ENCODE assay signal across 10 cellular contexts in the genomic region with DNA sequence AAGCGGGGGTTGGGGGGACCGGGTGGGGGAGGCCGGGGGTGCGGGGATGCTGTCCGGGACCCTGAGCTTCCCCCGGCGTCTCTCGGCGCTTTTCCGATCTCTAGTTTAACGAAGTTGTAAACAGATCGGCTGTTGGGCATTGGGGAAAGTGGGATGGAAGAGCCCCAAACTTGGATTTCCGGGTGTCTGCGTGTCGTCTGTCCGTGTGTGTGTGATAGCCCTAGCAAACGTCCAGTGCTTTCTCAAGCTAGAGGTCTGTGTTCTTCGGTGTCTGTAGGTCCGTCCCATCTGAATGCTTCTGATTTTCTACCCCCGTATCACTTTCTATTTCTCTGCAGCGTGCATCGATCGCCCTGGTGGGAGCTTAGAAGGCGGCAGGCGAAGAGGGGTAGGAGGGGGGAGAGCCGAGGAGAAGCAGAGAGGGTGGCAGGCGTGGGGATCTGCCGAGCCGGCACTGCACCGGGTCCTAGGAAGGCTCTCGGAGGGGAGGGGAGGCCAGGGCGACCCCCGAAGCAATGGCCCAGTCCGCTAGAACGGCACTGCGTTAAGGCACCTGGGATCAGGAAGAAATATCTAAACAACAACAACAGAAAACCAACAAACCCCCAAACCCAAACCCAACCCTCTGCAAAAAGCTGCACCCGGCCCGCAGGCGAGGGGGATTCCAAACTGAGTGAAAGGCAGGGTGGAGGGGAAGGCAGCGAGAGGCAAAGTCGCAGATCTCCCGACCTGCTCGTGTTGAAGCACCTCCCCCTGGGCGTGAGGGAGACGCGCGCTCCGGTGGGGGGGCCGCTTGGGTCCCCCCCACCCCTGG. TPM values are rescaled to one million over a fixed set of nuclear protein-coding genes. Genes with fewer than 3 reads are reported as not detected.
DNase-seq lines count a peak whose midpoint lies in the region; ATAC-seq and TF ChIP-seq lines count a peak whose summit lies in the region.
"Had no signal": no experiment of that assay in that cellular context is flagged by ENCODE, and none has a peak within 500 bp of the region (broad histone marks: within the 10 kb centered on the region; RNA-seq: fewer than 3 reads in every experiment).

No MANE protein-coding gene starts in this region.

- TF ChIP-seq CTCF in gastroesophageal sphincter (IDR thresholded peaks at IDR 0.05) = no peak

- H3K27me3 Mint-ChIP-seq in T-helper 17 cell = peaks cover 31% of the 10 kb centered on the region

- H3K9me3 ChIP-seq in T-helper 17 cell (ENCODE audit: control insufficient read depth, low read length, poor library complexity, severe bottlenecking) = peaks cover 4% of the 10 kb centered on the region
- no peaks in the 10 kb centered on the region for H3K9me3 ChIP-seq in gastroesophageal sphincter
- H3K9me3 ChIP-seq in skeletal muscle tissue (ENCODE audit: control insufficient read depth in 3 of 3, low read length in 3 of 3) = peaks cover 0 to 3% (median 2%) of the 10 kb centered on the region in 3 donors

- H3K36me3 ChIP-seq in gastroesophageal sphincter (no peaks in the 10 kb centered on the region), skeletal muscle tissue (ENCODE audit: control insufficient read depth in 3 of 3, insufficient read depth in 3 of 3, low read length in 3 of 3) (no peaks in the 10 kb centered on the region)

- DNase-seq in NCI-H1092 treated with DMSO at 0.1 percent for 48 hours (lab: John Stamatoyannopoulos, UW) (peak; percentile 39), NCI-H1092 (lab: John Stamatoyannopoulos, UW) (no peak), T-helper 17 cell (no peak), ureter (ENCODE audit: low spot score) (no peak)

- H3K27me3 ChIP-seq in gastroesophageal sphincter = peaks cover 90% of the 10 kb centered on the region
- peaks cover 62 to 66% (median 65%) of the 10 kb centered on the region in 3 donors for H3K27me3 ChIP-seq in skeletal muscle tissue (ENCODE audit: control insufficient read depth in 3 of 3, insufficient read depth in 3 of 3, low read length in 3 of 3)

- TF ChIP-seq EP300 in gastroesophageal sphincter (IDR thresholded peaks at IDR 0.05) = no peak

- no peak overlapping the region for H3K9ac ChIP-seq in skeletal muscle tissue (ENCODE audit: low read depth in 1 of 3, low read length in 3 of 3)

- peaks cover 11% of the 10 kb centered on the region for H3K36me3 Mint-ChIP-seq in T-helper 17 cell (ENCODE audit: low read depth)

- no peak for TF ChIP-seq POLR2A in gastroesophageal sphincter (IDR thresholded peaks at IDR 0.05)

- ATAC-seq in T-helper 17 cell = peak; percentile 68
- ATAC-seq in gastroesophageal sphincter = no peak
- ATAC-seq in HG02938 (IDR thresholded peaks at IDR 0.05; ENCODE audit: unreplicated experiment) = no peak
- ATAC-seq in GM21360 (IDR thresholded peaks at IDR 0.05; ENCODE audit: unreplicated experiment) = no peak

- peaks cover 16% of the 10 kb centered on the region for H3K4me1 Mint-ChIP-seq in T-helper 17 cell

- peak overlapping the region; percentile 16 to 50 for H3K4me3 ChIP-seq in gastroesophageal sphincter
- peak overlapping the region; percentile 41 to 72 (median 67) for H3K4me3 ChIP-seq in skeletal muscle tissue (ENCODE audit: low read length in 3 of 3)

- WGBS in gastroesophageal sphincter (ENCODE audit: low coverage in 1 of 2), 2 donors = 0 to 11% methylated on average over 5 to 8 of the region's 49 CpGs

- peak overlapping the region; percentile 91 for H3K4me3 Mint-ChIP-seq in T-helper 17 cell

- peaks cover 0 to 32% (median 21%) of the 10 kb centered on the region in 3 donors for H3K4me1 ChIP-seq in gastroesophageal sphincter
- H3K4me1 ChIP-seq in skeletal muscle tissue (ENCODE audit: control insufficient read depth in 3 of 3, insufficient read depth in 3 of 3, low read length in 3 of 3) = peaks cover 18 to 22% (median 19%) of the 10 kb centered on the region in 3 donors

- H3K27ac ChIP-seq in gastroesophageal sphincter (no peak overlapping the region), skeletal muscle tissue (ENCODE audit: low read depth, low read length) (no peak overlapping the region)
- H3K27ac ChIP-seq: 22Rv1 had no signal

- H3K27ac Mint-ChIP-seq in T-helper 17 cell = no peak overlapping the region

RNA-seq across cellular contexts. Expression of a gene that starts 1.0 kb away (rescaled TPM):
- total RNA-seq in T-helper 17 cell (not detected), gastroesophageal sphincter (under 1 TPM in 2 of 4 donors, not detected in 2; 0.08 to 0.13 TPM), skeletal muscle tissue (1.6 TPM), ureter (not detected)
- total RNA-seq: pulmonary artery endothelial cell had no signal
